In genomic region chr5:149932445-149933350, GRCh38 we compare ENCODE assay signal across 14 cellular contexts. TPM values are rescaled to one million over a fixed set of nuclear protein-coding genes. Genes with fewer than 3 reads are reported as not detected.
DNase-seq lines count a peak whose midpoint lies in the region; ATAC-seq, FAIRE-seq and TF ChIP-seq lines count a peak whose summit lies in the region.
"Had no signal": no experiment of that assay in that cellular context is flagged by ENCODE, and none has a peak within 500 bp of the region (broad histone marks: within the 10 kb centered on the region; RNA-seq: fewer than 3 reads in every experiment).

No MANE protein-coding gene starts in this region.

- H3K27me3 Mint-ChIP-seq in astrocyte (ENCODE audit: low read depth, unreplicated experiment): peaks cover 9% of the 10 kb centered on the region
- peaks cover 23% of the 10 kb centered on the region for H3K27me3 Mint-ChIP-seq in stimulated activated naive CD8-positive, alpha-beta T cell treated with anti-CD3 and anti-CD28 coated beads, Interleukin-15, amount 100 ng/mL, for 72 hours

- no peaks in the 10 kb centered on the region for H3K9me1 ChIP-seq in keratinocyte (ENCODE audit: control insufficient read depth, extremely low read depth, insufficient read depth, low read length)

- DNase-seq in heart left ventricle (no peak), right atrium auricular region (ENCODE audit: low spot score) (no peak), astrocyte (ENCODE audit: low read depth) (no peak), keratinocyte (ENCODE audit: low read depth, low spot score) (no peak), T1000 (lab: John Stamatoyannopoulos, UW) (no peak), NCI-H1092 (lab: John Stamatoyannopoulos, UW) (no peak)
- DNase-seq in stimulated activated naive CD8-positive, alpha-beta T cell treated with anti-CD3 and anti-CD28 coated beads, Interleukin-15, amount 100 ng/mL, for 72 hours: no peak
- DNase-seq: activated CD4-positive, alpha-beta memory T cell treated with anti-CD3 and anti-CD28 coated beads for 36 hours; HCEC 1CT; trophoblast cell had no signal

- peaks cover 0 to 6% (median 0%) of the 10 kb centered on the region in 12 donors for H3K4me1 ChIP-seq in heart left ventricle
- peaks cover 0 to 7% of the 10 kb centered on the region in 2 donors for H3K4me1 ChIP-seq in right atrium auricular region
- H3K4me1 ChIP-seq in astrocyte (ENCODE audit: insufficient read depth, low read length): peaks cover 12% of the 10 kb centered on the region
- peaks cover 29% of the 10 kb centered on the region for H3K4me1 ChIP-seq in keratinocyte (ENCODE audit: control insufficient read depth, extremely low read depth, insufficient read depth, low read length)
- H3K4me1 ChIP-seq: breast epithelium had no signal

- H2AFZ ChIP-seq in astrocyte (ENCODE audit: low read depth, low read length) (no peak overlapping the region), keratinocyte (ENCODE audit: control insufficient read depth, low read length) (no peak overlapping the region)

- no peak overlapping the region for H3K4me3 Mint-ChIP-seq in astrocyte (ENCODE audit: unreplicated experiment)
- peak overlapping the region in 1 of 2 donors; percentile 19 for H3K4me3 Mint-ChIP-seq in stimulated activated naive CD8-positive, alpha-beta T cell treated with anti-CD3 and anti-CD28 coated beads, Interleukin-15, amount 100 ng/mL, for 72 hours
- H3K4me3 Mint-ChIP-seq: activated CD4-positive, alpha-beta memory T cell treated with anti-CD3 and anti-CD28 coated beads for 36 hours had no signal

- peak overlapping the region in 7 of 12 donors; percentile 10 to 43 (median 25) for H3K4me3 ChIP-seq in heart left ventricle
- peak overlapping the region in 1 of 2 donors; percentile 28 for H3K4me3 ChIP-seq in right atrium auricular region
- no peak overlapping the region for H3K4me3 ChIP-seq in astrocyte (ENCODE audit: insufficient read depth, low read depth, low read length)
- H3K4me3 ChIP-seq in keratinocyte (ENCODE audit: control insufficient read depth in 2 of 3, extremely low read depth in 1 of 3, insufficient read depth in 2 of 3, low read depth in 1 of 3, low read length in 3 of 3): no peak overlapping the region
- H3K4me3 ChIP-seq: BLaER1, breast epithelium had no signal

- dilution Hi-C loops in keratinocyte (cut with MboI; ENCODE audit: extremely low pct_ligation_motif_present, low sequenced_read_pairs): no loop called here

- no peak overlapping the region for H3K9ac ChIP-seq in astrocyte (ENCODE audit: low read length)
- no peak overlapping the region for H3K9ac ChIP-seq in keratinocyte (ENCODE audit: control insufficient read depth, extremely low read depth, insufficient read depth, low read length)
- H3K9ac ChIP-seq: BLaER1 had no signal

- no peak overlapping the region for H3K27ac ChIP-seq in heart left ventricle
- no peak overlapping the region for H3K27ac ChIP-seq in right atrium auricular region
- H3K27ac ChIP-seq in astrocyte (ENCODE audit: low read depth, low read length): no peak overlapping the region
- H3K27ac ChIP-seq in keratinocyte (ENCODE audit: control insufficient read depth, insufficient read depth, low read length): no peak overlapping the region
- H3K27ac ChIP-seq: BLaER1, breast epithelium had no signal

- H3K9me3 ChIP-seq in heart left ventricle (no peaks in the 10 kb centered on the region), right atrium auricular region (no peaks in the 10 kb centered on the region), astrocyte (ENCODE audit: insufficient read depth, low read depth, low read length) (no peaks in the 10 kb centered on the region), keratinocyte (ENCODE audit: control insufficient read depth, low read depth, low read length) (no peaks in the 10 kb centered on the region)
- H3K9me3 ChIP-seq: BLaER1, breast epithelium had no signal

- H3K27me3 ChIP-seq in heart left ventricle (peaks cover 0 to 3% (median 0%) of the 10 kb centered on the region in 9 donors), right atrium auricular region (no peaks in the 10 kb centered on the region), astrocyte (ENCODE audit: insufficient read depth, low read length) (peaks cover 7% of the 10 kb centered on the region), keratinocyte (ENCODE audit: control insufficient read depth, extremely low read depth, insufficient read depth, low read length) (no peaks in the 10 kb centered on the region)
- H3K27me3 ChIP-seq: BLaER1, breast epithelium had no signal

- no peak for TF ChIP-seq POLR2A in heart left ventricle (IDR thresholded peaks at IDR 0.05)

- H3K79me2 ChIP-seq in astrocyte (ENCODE audit: insufficient read depth, low read length) (no peaks in the 10 kb centered on the region), keratinocyte (ENCODE audit: control insufficient read depth, insufficient read depth, low read length) (no peaks in the 10 kb centered on the region)

- peak overlapping the region; percentile 45 for H3K4me2 ChIP-seq in astrocyte (ENCODE audit: low read length)
- H3K4me2 ChIP-seq in keratinocyte (ENCODE audit: control insufficient read depth, extremely low read depth, insufficient read depth, low read depth, low read length): no peak overlapping the region
- H3K4me2 ChIP-seq: BLaER1 had no signal

- H3K36me3 Mint-ChIP-seq in astrocyte (ENCODE audit: low read depth, unreplicated experiment): no peaks in the 10 kb centered on the region
- H3K36me3 Mint-ChIP-seq: activated CD4-positive, alpha-beta memory T cell treated with anti-CD3 and anti-CD28 coated beads for 36 hours had no signal

- H3K9me3 Mint-ChIP-seq in astrocyte (ENCODE audit: unreplicated experiment): peaks cover 2% of the 10 kb centered on the region
- H3K9me3 Mint-ChIP-seq in stimulated activated naive CD8-positive, alpha-beta T cell treated with anti-CD3 and anti-CD28 coated beads, Interleukin-15, amount 100 ng/mL, for 72 hours: no peaks in the 10 kb centered on the region
- H3K9me3 Mint-ChIP-seq: activated CD4-positive, alpha-beta memory T cell treated with anti-CD3 and anti-CD28 coated beads for 36 hours had no signal

- no peaks in the 10 kb centered on the region for H4K20me1 ChIP-seq in astrocyte (ENCODE audit: insufficient read depth, low read length)
- H4K20me1 ChIP-seq in keratinocyte (ENCODE audit: control insufficient read depth, extremely low read depth, insufficient read depth, low read length): no peaks in the 10 kb centered on the region
- H4K20me1 ChIP-seq: BLaER1 had no signal

- ATAC-seq in heart left ventricle: peak in 3 of 4 donors; percentile 34 to 63 (median 54)
- no peak for ATAC-seq in HG02885 (IDR thresholded peaks at IDR 0.05; ENCODE audit: poor library complexity, unreplicated experiment)
- no peak for ATAC-seq in stimulated activated naive CD8-positive, alpha-beta T cell treated with anti-CD3 and anti-CD28 coated beads, Interleukin-15, amount 100 ng/mL, for 72 hours

- H3K36me3 ChIP-seq in heart left ventricle (no peaks in the 10 kb centered on the region), right atrium auricular region (no peaks in the 10 kb centered on the region), astrocyte (ENCODE audit: insufficient read depth, low read length) (no peaks in the 10 kb centered on the region), keratinocyte (ENCODE audit: control insufficient read depth in 2 of 2, extremely low read depth in 1 of 2, insufficient read depth in 2 of 2, low read length in 2 of 2) (no peaks in the 10 kb centered on the region)
- H3K36me3 ChIP-seq: BLaER1, breast epithelium had no signal

- peak in 4 of 12 donors; percentile 23 to 42 (median 37) for TF ChIP-seq CTCF in heart left ventricle (IDR thresholded peaks at IDR 0.05)
- TF ChIP-seq CTCF in right atrium auricular region (IDR thresholded peaks at IDR 0.05): peak in 1 of 2 donors; percentile 32
- TF ChIP-seq CTCF in astrocyte (IDR thresholded peaks at IDR 0.05; ENCODE audit: insufficient read depth, low read depth, low read length): peak; percentile 25
- no peak for TF ChIP-seq CTCF in keratinocyte (optimal IDR thresholded peaks at IDR 0.05 in 1 of 3, IDR thresholded peaks at IDR 0.05 in 1 of 3, conservative IDR thresholded peaks at IDR 0.05 in 1 of 3; ENCODE audit: extremely low read depth in 1 of 3, insufficient read depth in 2 of 3, low read length in 3 of 3)

- FAIRE-seq in astrocyte (lab: Jason Lieb, UNC) (no peak), keratinocyte (lab: Jason Lieb, UNC) (peak; percentile 59)

- intact Hi-C loops in heart left ventricle (cut with DNase I): no loop called here

- peaks cover 12% of the 10 kb centered on the region for H3K4me1 Mint-ChIP-seq in astrocyte (ENCODE audit: low read depth, unreplicated experiment)
- H3K4me1 Mint-ChIP-seq in stimulated activated naive CD8-positive, alpha-beta T cell treated with anti-CD3 and anti-CD28 coated beads, Interleukin-15, amount 100 ng/mL, for 72 hours: no peaks in the 10 kb centered on the region

- H3K27ac Mint-ChIP-seq in astrocyte (ENCODE audit: unreplicated experiment): no peak overlapping the region
- H3K27ac Mint-ChIP-seq in stimulated activated naive CD8-positive, alpha-beta T cell treated with anti-CD3 and anti-CD28 coated beads, Interleukin-15, amount 100 ng/mL, for 72 hours: no peak overlapping the region
- H3K27ac Mint-ChIP-seq: activated CD4-positive, alpha-beta memory T cell treated with anti-CD3 and anti-CD28 coated beads for 36 hours had no signal

- WGBS in heart left ventricle, 4 donors: 62 to 78% (median 67%) methylated on average over 25 of the region's 25 CpGs

RNA-seq across cellular contexts. Expression of gene PDE6A, which starts 11.9 kb away (rescaled TPM):
- total RNA-seq in heart left ventricle (under 1 TPM in 8 of 9 donors, not detected in 1; 0.08 to 0.35 (median 0.13) TPM), right atrium auricular region (under 1 TPM in 1 of 2 donors, not detected in 1; 0.08 TPM), astrocyte (0.14 and 0.17 TPM in 2 replicates)
- polyA plus RNA-seq in heart left ventricle (under 1 TPM; 0.04 to 0.08 TPM), keratinocyte (0.03 to 0.05 TPM (median 0.03 TPM) in 3 replicates)
- polyA plus RNA-seq in keratinocyte (2011; ENCODE audit: low read depth): not detected
- polyA plus RNA-seq in keratinocyte (2011; cell fraction: cytosol; rRNA removed): 0.05 TPM in 1 of 2 replicates, not detected in the other
- 0.03 and 0.05 TPM in 2 replicates for polyA plus RNA-seq in keratinocyte (2011; cell fraction: nucleus; rRNA removed)
- 0.03 and 0.14 TPM in 2 replicates for polyA plus RNA-seq in keratinocyte (2012; ENCODE audit: low replicate concordance)
- not detected in 3 replicates for polyA minus RNA-seq in keratinocyte
- polyA minus RNA-seq in keratinocyte (2011; cell fraction: cytosol; rRNA and poly(A)+ RNA removed): not detected
- polyA minus RNA-seq in keratinocyte (2011; cell fraction: nucleus; rRNA and poly(A)+ RNA removed): not detected in 2 replicates
- total RNA-seq: activated CD4-positive, alpha-beta memory T cell treated with anti-CD3 and anti-CD28 coated beads for 36 hours; HT1080 had no signal

RNA-seq across cellular contexts. Expression of gene SLC26A2, which starts 27.9 kb away (rescaled TPM):
- 10 to 100 TPM in 1 of 9 donors, 1 to 10 TPM in 8; 3.5 to 14.7 (median 6.8) TPM for total RNA-seq in heart left ventricle
- 10 to 100 TPM in 1 of 2 donors, 1 to 10 TPM in 1; 1.5 to 22.1 TPM for polyA plus RNA-seq in heart left ventricle
- total RNA-seq in right atrium auricular region: 10 to 100 TPM in 1 of 2 donors, 1 to 10 TPM in 1; 7.2 to 12.0 TPM
- 19.8 and 25.2 TPM in 2 replicates for total RNA-seq in astrocyte
- 7.3 to 10.3 TPM (median 8.0 TPM) in 3 replicates for polyA plus RNA-seq in keratinocyte
- 1.5 TPM for polyA plus RNA-seq in keratinocyte (2011; ENCODE audit: low read depth)
- 1.9 and 3.7 TPM in 2 replicates for polyA plus RNA-seq in keratinocyte (2011; cell fraction: cytosol; rRNA removed)
- polyA plus RNA-seq in keratinocyte (2011; cell fraction: nucleus; rRNA removed): 11.8 and 15.5 TPM in 2 replicates
- polyA plus RNA-seq in keratinocyte (2012; ENCODE audit: low replicate concordance): 1.8 and 7.1 TPM in 2 replicates
- 7.9 to 33.5 TPM (median 31.6 TPM) in 3 replicates for polyA minus RNA-seq in keratinocyte
- 7.3 TPM for polyA minus RNA-seq in keratinocyte (2011; cell fraction: cytosol; rRNA and poly(A)+ RNA removed)
- polyA minus RNA-seq in keratinocyte (2011; cell fraction: nucleus; rRNA and poly(A)+ RNA removed): 27.9 and 40.2 TPM in 2 replicates

Comparison
In these comparisons a context has a peak if more than half of its experiments do, and no peak if none do; other contexts are left out.
1. ATAC-seq: peak in heart left ventricle (3 of 4); none in HG02885 (single experiment) and stimulated activated naive CD8-positive, alpha-beta T cell treated with anti-CD3 and anti-CD28 coated beads, Interleukin-15, amount 100 ng/mL, for 72 hours (single experiment).
2. H3K4me3 ChIP-seq: peak in heart left ventricle (7 of 12); none in astrocyte (single experiment) and keratinocyte (0 of 3).